In genomic region chr1:169576241-169576933, GRCh38 we compare ENCODE assay signal across 1 cellular context.
A peak's percentile ranks its signal among the peaks of the same experiment; 100 is the strongest.
TF ChIP-seq lines count a peak whose summit lies in the region.

No MANE protein-coding gene starts in this region.

TF ChIP-seq in HepG2, 621 proteins besides CTCF, POLR2A, EP300 and RAD21 (continued from another document and continues in another):
- TF ChIP-seq ZFP36L1 (CRISPR knock-in tag; IDR thresholded peaks at IDR 0.05) (no peak), FOXK2 (IDR thresholded peaks at IDR 0.05) (no peak), CENPX (CRISPR knock-in tag; IDR thresholded peaks at IDR 0.05) (no peak), SP1 (IDR thresholded peaks at IDR 0.05) (no peak), SP1 (CRISPR knock-in tag; IDR thresholded peaks at IDR 0.05) (no peak), USF2 (IDR thresholded peaks at IDR 0.05; ENCODE audit: low read depth, low read length) (no peak), USF2 (CRISPR knock-in tag; IDR thresholded peaks at IDR 0.05; ENCODE audit: borderline replicate concordance) (no peak), ZNF564 (CRISPR knock-in tag; IDR thresholded peaks at IDR 0.05) (no peak), ZNF660 (CRISPR knock-in tag; IDR thresholded peaks at IDR 0.05; ENCODE audit: borderline replicate concordance, low read depth) (no peak), NFYC (CRISPR knock-in tag; IDR thresholded peaks at IDR 0.05) (no peak), ISX (CRISPR knock-in tag; conservative IDR thresholded peaks at IDR 0.05) (no peak), NAIF1 (CRISPR knock-in tag; IDR thresholded peaks at IDR 0.05; ENCODE audit: borderline replicate concordance) (no peak), POGK (CRISPR knock-in tag; conservative IDR thresholded peaks at IDR 0.05) (no peak), ZNF251 (CRISPR knock-in tag; IDR thresholded peaks at IDR 0.05) (no peak), ZSCAN12 (CRISPR knock-in tag; IDR thresholded peaks at IDR 0.05) (no peak), SRF (IDR thresholded peaks at IDR 0.05; ENCODE audit: low read depth, low read length) (no peak), RCOR2 (CRISPR knock-in tag; IDR thresholded peaks at IDR 0.05) (peak; percentile 73), CAMTA2 (CRISPR knock-in tag; IDR thresholded peaks at IDR 0.05; ENCODE audit: borderline replicate concordance) (no peak), PTBP1 (IDR thresholded peaks at IDR 0.05; ENCODE audit: low read depth, low read length, poor library complexity, severe bottlenecking) (no peak), DZIP1 (CRISPR knock-in tag; IDR thresholded peaks at IDR 0.05) (no peak), SMARCE1 (IDR thresholded peaks at IDR 0.05; ENCODE audit: borderline replicate concordance) (no peak), ZNF550 (CRISPR knock-in tag; IDR thresholded peaks at IDR 0.05; ENCODE audit: borderline replicate concordance) (no peak), MTA1 (CRISPR knock-in tag; IDR thresholded peaks at IDR 0.05; ENCODE audit: borderline replicate concordance) (0 out of 2 replicates have a peak, but pooled peaks have one; percentile 20), ZNF264 (CRISPR knock-in tag; IDR thresholded peaks at IDR 0.05) (no peak), AKNA (CRISPR knock-in tag; IDR thresholded peaks at IDR 0.05; ENCODE audit: borderline replicate concordance) (no peak), BHLHE40 (IDR thresholded peaks at IDR 0.05; ENCODE audit: low read length) (no peak), ATF1 (CRISPR knock-in tag; IDR thresholded peaks at IDR 0.05) (no peak), ZNF800 (CRISPR knock-in tag; IDR thresholded peaks at IDR 0.05) (no peak), ZMAT5 (CRISPR knock-in tag; IDR thresholded peaks at IDR 0.05; ENCODE audit: borderline replicate concordance, low read depth) (no peak), NR2C2 (CRISPR knock-in tag; IDR thresholded peaks at IDR 0.05; ENCODE audit: borderline replicate concordance) (no peak), ZNF816 (CRISPR knock-in tag; IDR thresholded peaks at IDR 0.05; ENCODE audit: borderline replicate concordance) (no peak), GATAD2A (CRISPR knock-in tag; IDR thresholded peaks at IDR 0.05) (peak; percentile 88), ZNF678 (CRISPR knock-in tag; IDR thresholded peaks at IDR 0.05) (no peak), ZNF354B (CRISPR knock-in tag; IDR thresholded peaks at IDR 0.05) (no peak), ZNF749 (CRISPR knock-in tag; IDR thresholded peaks at IDR 0.05; ENCODE audit: borderline replicate concordance) (no peak), SIX4 (CRISPR knock-in tag; IDR thresholded peaks at IDR 0.05) (no peak), GFI1 (CRISPR knock-in tag; IDR thresholded peaks at IDR 0.05; ENCODE audit: borderline replicate concordance) (peak; percentile 43; the same call in 1 of the 2 replicates), SCMH1 (CRISPR knock-in tag; IDR thresholded peaks at IDR 0.05; ENCODE audit: borderline replicate concordance) (no peak), ZNF781 (CRISPR knock-in tag; IDR thresholded peaks at IDR 0.05; ENCODE audit: borderline replicate concordance, not compliant biosample characterization) (no peak), TEAD2 (CRISPR knock-in tag; IDR thresholded peaks at IDR 0.05) (no peak), SMYD3 (CRISPR knock-in tag; IDR thresholded peaks at IDR 0.05) (no peak), SRSF4 (IDR thresholded peaks at IDR 0.05; ENCODE audit: low read depth, low read length, poor library complexity, severe bottlenecking) (no peak), CEBPZ (IDR thresholded peaks at IDR 0.05; ENCODE audit: low read length) (no peak), ZNF232 (CRISPR knock-in tag; IDR thresholded peaks at IDR 0.05; ENCODE audit: borderline replicate concordance) (no peak), SP4 (CRISPR knock-in tag; IDR thresholded peaks at IDR 0.05) (no peak)
- TF ChIP-seq, protein P1, sequence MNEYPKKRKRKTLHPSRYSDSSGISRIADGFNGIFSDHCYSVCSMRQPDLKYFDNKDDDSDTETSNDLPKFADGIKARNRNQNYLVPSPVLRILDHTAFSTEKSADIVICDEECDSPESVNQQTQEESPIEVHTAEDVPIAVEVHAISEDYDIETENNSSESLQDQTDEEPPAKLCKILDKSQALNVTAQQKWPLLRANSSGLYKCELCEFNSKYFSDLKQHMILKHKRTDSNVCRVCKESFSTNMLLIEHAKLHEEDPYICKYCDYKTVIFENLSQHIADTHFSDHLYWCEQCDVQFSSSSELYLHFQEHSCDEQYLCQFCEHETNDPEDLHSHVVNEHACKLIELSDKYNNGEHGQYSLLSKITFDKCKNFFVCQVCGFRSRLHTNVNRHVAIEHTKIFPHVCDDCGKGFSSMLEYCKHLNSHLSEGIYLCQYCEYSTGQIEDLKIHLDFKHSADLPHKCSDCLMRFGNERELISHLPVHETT (CRISPR knock-in tag; conservative IDR thresholded peaks at IDR 0.05) = no peak
- TF ChIP-seq, protein P2, sequence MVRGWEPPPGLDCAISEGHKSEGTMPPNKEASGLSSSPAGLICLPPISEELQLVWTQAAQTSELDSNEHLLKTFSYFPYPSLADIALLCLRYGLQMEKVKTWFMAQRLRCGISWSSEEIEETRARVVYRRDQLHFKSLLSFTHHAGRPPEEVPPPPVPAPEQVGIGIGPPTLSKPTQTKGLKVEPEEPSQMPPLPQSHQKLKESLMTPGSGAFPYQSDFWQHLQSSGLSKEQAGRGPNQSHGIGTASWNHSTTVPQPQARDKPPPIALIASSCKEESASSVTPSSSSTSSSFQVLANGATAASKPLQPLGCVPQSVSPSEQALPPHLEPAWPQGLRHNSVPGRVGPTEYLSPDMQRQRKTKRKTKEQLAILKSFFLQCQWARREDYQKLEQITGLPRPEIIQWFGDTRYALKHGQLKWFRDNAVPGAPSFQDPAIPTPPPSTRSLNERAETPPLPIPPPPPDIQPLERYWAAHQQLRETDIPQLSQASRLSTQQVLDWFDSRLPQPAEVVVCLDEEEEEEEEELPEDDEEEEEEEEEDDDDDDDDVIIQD (CRISPR knock-in tag; IDR thresholded peaks at IDR 0.05; ENCODE audit: low read depth) = peak; percentile 81; the same call in 1 of the 2 replicates
